In genomic region chr7:45119550-45119949, GRCh38 we compare ENCODE assay signal across 1 cellular context.
TF ChIP-seq lines count a peak whose summit lies in the region.

No MANE protein-coding gene starts in this region.

TF ChIP-seq in IMR-90, 13 proteins besides CTCF, POLR2A, EP300 and RAD21 (continued from another document):
- TF ChIP-seq RCOR1 (IDR thresholded peaks at IDR 0.05; ENCODE audit: insufficient replicate concordance, low read length) (no peak), NFE2L2 (IDR thresholded peaks at IDR 0.05; ENCODE audit: low read depth, low read length) (no peak), MXI1 (IDR thresholded peaks at IDR 0.05; ENCODE audit: borderline replicate concordance, low read depth, low read length) (no peak), BHLHE40 (IDR thresholded peaks at IDR 0.05; ENCODE audit: low read depth, low read length) (no peak), MAZ (IDR thresholded peaks at IDR 0.05; ENCODE audit: borderline replicate concordance, low read depth, low read length) (no peak), FOS (IDR thresholded peaks at IDR 0.05; ENCODE audit: low read depth, low read length) (no peak), CEBPB (IDR thresholded peaks at IDR 0.05; ENCODE audit: low read depth, low read length) (no peak), CHD1 (IDR thresholded peaks at IDR 0.05; ENCODE audit: low read depth, low read length) (no peak), USF2 (IDR thresholded peaks at IDR 0.05; ENCODE audit: low read depth, low read length) (no peak), RFX5 (IDR thresholded peaks at IDR 0.05; ENCODE audit: low read depth, low read length) (no peak), MAFK (IDR thresholded peaks at IDR 0.05; ENCODE audit: low read depth, low read length) (no peak)
- TF ChIP-seq, protein P1, sequence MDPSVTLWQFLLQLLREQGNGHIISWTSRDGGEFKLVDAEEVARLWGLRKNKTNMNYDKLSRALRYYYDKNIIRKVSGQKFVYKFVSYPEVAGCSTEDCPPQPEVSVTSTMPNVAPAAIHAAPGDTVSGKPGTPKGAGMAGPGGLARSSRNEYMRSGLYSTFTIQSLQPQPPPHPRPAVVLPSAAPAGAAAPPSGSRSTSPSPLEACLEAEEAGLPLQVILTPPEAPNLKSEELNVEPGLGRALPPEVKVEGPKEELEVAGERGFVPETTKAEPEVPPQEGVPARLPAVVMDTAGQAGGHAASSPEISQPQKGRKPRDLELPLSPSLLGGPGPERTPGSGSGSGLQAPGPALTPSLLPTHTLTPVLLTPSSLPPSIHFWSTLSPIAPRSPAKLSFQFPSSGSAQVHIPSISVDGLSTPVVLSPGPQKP (IDR thresholded peaks at IDR 0.05; ENCODE audit: borderline replicate concordance, low read depth, low read length): no peak
